8 cellular contexts compared by ENCODE assay signal in genomic region chr9:39463696-39464095, GRCh38.
DNase-seq lines count a peak whose midpoint lies in the region; ATAC-seq, FAIRE-seq and TF ChIP-seq lines count a peak whose summit lies in the region.
"Not testable (repeated sequence)": the region's sequence is repeated elsewhere in the genome, so short reads cannot be mapped to it uniquely, and the experiment has no call there.

No MANE protein-coding gene starts in this region.

- H3K36me3 ChIP-seq in ACC112 (ENCODE audit: insufficient read depth, low read length); KMS-11 (ENCODE audit: insufficient read depth); keratinocyte (ENCODE audit: control insufficient read depth in 2 of 2, extremely low read depth in 1 of 2, insufficient read depth in 2 of 2, low read length in 2 of 2); psoas muscle (ENCODE audit: insufficient read depth in 1 of 2, low read depth in 1 of 2): not testable (repeated sequence)

- H3K9me3 ChIP-seq in keratinocyte (ENCODE audit: control insufficient read depth, low read depth, low read length); psoas muscle: not testable (repeated sequence)

- H3K27ac ChIP-seq in ACC112 (ENCODE audit: low read depth, low read length); KMS-11: not testable (repeated sequence)
- H3K27ac ChIP-seq in dorsolateral prefrontal cortex, result peak overlapping the region in 33 of 59 donors; percentile 36 to 88 (median 70)
- peak overlapping the region; percentile 52 for H3K27ac ChIP-seq in keratinocyte (ENCODE audit: control insufficient read depth, insufficient read depth, low read length)
- peak overlapping the region; percentile 41 for H3K27ac ChIP-seq in psoas muscle

- peak; percentile 13 for FAIRE-seq in keratinocyte (lab: Jason Lieb, UNC)

- WGBS in psoas muscle, 3 donors, result 7 to 20% (median 14%) methylated on average over 5 to 6 of the region's 8 CpGs

- H3K9me1 ChIP-seq in keratinocyte (ENCODE audit: control insufficient read depth, extremely low read depth, insufficient read depth, low read length), result not testable (repeated sequence)

- CTCF ChIA-PET in activated CD4-positive, alpha-beta T cell treated with anti-CD3 and anti-CD28 coated beads, Interleukin-2, amount 10 ng/mL, durations not matched to agents 7 days and 5 days (lab: Charles Lee), result not testable (repeated sequence)

- not testable (repeated sequence) for H4K20me1 ChIP-seq in KMS-11 (ENCODE audit: insufficient read depth); keratinocyte (ENCODE audit: control insufficient read depth, extremely low read depth, insufficient read depth, low read length)

- not testable (repeated sequence) for TF ChIP-seq CTCF in KMS-11 (conservative IDR thresholded peaks at IDR 0.05; ENCODE audit: low read depth, low read length); dorsolateral prefrontal cortex (IDR thresholded peaks at IDR 0.05 in 54 of 56, conservative IDR thresholded peaks at IDR 0.05 in 2 of 56; ENCODE audit: low read depth in 1 of 56, partially characterized antibody in 56 of 56); keratinocyte (optimal IDR thresholded peaks at IDR 0.05 in 1 of 3, IDR thresholded peaks at IDR 0.05 in 1 of 3, conservative IDR thresholded peaks at IDR 0.05 in 1 of 3; ENCODE audit: extremely low read depth in 1 of 3, insufficient read depth in 2 of 3, low read length in 3 of 3); psoas muscle (IDR thresholded peaks at IDR 0.05)

- H3K4me2 ChIP-seq in KMS-11 (peak overlapping the region; percentile 17; the same call in 1 of the 2 replicates), keratinocyte (ENCODE audit: control insufficient read depth, extremely low read depth, insufficient read depth, low read depth, low read length) (peak overlapping the region; percentile 79)

- dilution Hi-C loops in keratinocyte (cut with MboI; ENCODE audit: extremely low pct_ligation_motif_present, low sequenced_read_pairs), result not testable (repeated sequence)

- POLR2A ChIA-PET in activated CD4-positive, alpha-beta T cell treated with anti-CD3 and anti-CD28 coated beads, Interleukin-2, amount 10 ng/mL, durations not matched to agents 7 days and 5 days (lab: Charles Lee), result not testable (repeated sequence)

- not testable (repeated sequence) for DNase-seq in activated CD4-positive, alpha-beta T cell treated with anti-CD3 and anti-CD28 coated beads, Interleukin-2, amount 10 ng/mL, durations not matched to agents 7 days and 5 days; dorsolateral prefrontal cortex; keratinocyte (ENCODE audit: low read depth, low spot score); psoas muscle

- peak overlapping the region; percentile 88 for H3K4me3 Mint-ChIP-seq in activated CD4-positive, alpha-beta T cell treated with anti-CD3 and anti-CD28 coated beads, Interleukin-2, amount 10 ng/mL, durations not matched to agents 7 days and 5 days

- not testable (repeated sequence) for H3K36me3 Mint-ChIP-seq in activated CD4-positive, alpha-beta T cell treated with anti-CD3 and anti-CD28 coated beads, Interleukin-2, amount 10 ng/mL, durations not matched to agents 7 days and 5 days (ENCODE audit: low read depth)

- peak overlapping the region; percentile 78 for H3K27ac Mint-ChIP-seq in activated CD4-positive, alpha-beta T cell treated with anti-CD3 and anti-CD28 coated beads, Interleukin-2, amount 10 ng/mL, durations not matched to agents 7 days and 5 days

- H2AFZ ChIP-seq in ACC112 (ENCODE audit: low read length, unreplicated experiment), result not testable (repeated sequence)
- H2AFZ ChIP-seq in KMS-11 (ENCODE audit: low read depth) (peak overlapping the region; percentile 78; the same call in 1 of the 2 replicates), keratinocyte (ENCODE audit: control insufficient read depth, low read length) (peak overlapping the region; percentile 37)

- intact Hi-C loops in dorsolateral prefrontal cortex (cut with DNase I); psoas muscle (cut with DNase I): not testable (repeated sequence)

- ATAC-seq in GM18907 (IDR thresholded peaks at IDR 0.05; ENCODE audit: unreplicated experiment) (peak; percentile 48), HG02759 (IDR thresholded peaks at IDR 0.05; ENCODE audit: unreplicated experiment) (peak; percentile 34), psoas muscle (peak in 2 of 4 donors; percentile 33 to 38)

- H3K79me2 ChIP-seq in ACC112 (ENCODE audit: control insufficient read depth, insufficient read depth, low read length, unreplicated experiment); KMS-11 (ENCODE audit: insufficient read depth, low read depth); keratinocyte (ENCODE audit: control insufficient read depth, insufficient read depth, low read length): not testable (repeated sequence)

- not testable (repeated sequence) for H3K9me3 Mint-ChIP-seq in activated CD4-positive, alpha-beta T cell treated with anti-CD3 and anti-CD28 coated beads, Interleukin-2, amount 10 ng/mL, durations not matched to agents 7 days and 5 days

- not testable (repeated sequence) for H3K9ac ChIP-seq in KMS-11
- peak overlapping the region; percentile 52 for H3K9ac ChIP-seq in keratinocyte (ENCODE audit: control insufficient read depth, extremely low read depth, insufficient read depth, low read length)

- H3K4me1 ChIP-seq in ACC112 (ENCODE audit: control insufficient read depth, insufficient read depth, low read length, unreplicated experiment); KMS-11 (ENCODE audit: low read depth, poor library complexity, severe bottlenecking); keratinocyte (ENCODE audit: control insufficient read depth, extremely low read depth, insufficient read depth, low read length); psoas muscle: not testable (repeated sequence)

- H3K27me3 Mint-ChIP-seq in activated CD4-positive, alpha-beta T cell treated with anti-CD3 and anti-CD28 coated beads, Interleukin-2, amount 10 ng/mL, durations not matched to agents 7 days and 5 days, result not testable (repeated sequence)

- H3K4me1 Mint-ChIP-seq in activated CD4-positive, alpha-beta T cell treated with anti-CD3 and anti-CD28 coated beads, Interleukin-2, amount 10 ng/mL, durations not matched to agents 7 days and 5 days, result not testable (repeated sequence)

- H3K4me3 ChIP-seq in ACC112 (ENCODE audit: low read depth, low read length), result peak overlapping the region; percentile 72
- not testable (repeated sequence) for H3K4me3 ChIP-seq in KMS-11 (IDR thresholded peaks at IDR 0.05; ENCODE audit: insufficient read depth, low read depth, low read length)
- peak overlapping the region; percentile 5 to 77 (median 61) for H3K4me3 ChIP-seq in dorsolateral prefrontal cortex
- peak overlapping the region; percentile 42 to 53 (median 51) for H3K4me3 ChIP-seq in keratinocyte (ENCODE audit: control insufficient read depth in 2 of 3, extremely low read depth in 1 of 3, insufficient read depth in 2 of 3, low read depth in 1 of 3, low read length in 3 of 3)
- peak overlapping the region; percentile 70 for H3K4me3 ChIP-seq in psoas muscle

- H3K27me3 ChIP-seq in ACC112 (ENCODE audit: insufficient read depth, low read length); KMS-11 (ENCODE audit: insufficient read depth, low read depth); dorsolateral prefrontal cortex; keratinocyte (ENCODE audit: control insufficient read depth, extremely low read depth, insufficient read depth, low read length); psoas muscle (ENCODE audit: insufficient read depth in 3 of 3, low read length in 2 of 3): not testable (repeated sequence)
